ENCODE assay signal across 8 cellular contexts in genomic region chr1:89525169-89525855, GRCh38. TPM values are rescaled to one million over a fixed set of nuclear protein-coding genes. Genes with fewer than 3 reads are reported as not detected.
DNase-seq lines count a peak whose midpoint lies in the region; ATAC-seq and TF ChIP-seq lines count a peak whose summit lies in the region.

No MANE protein-coding gene starts in this region.

- H3K4me1 Mint-ChIP-seq in memory B cell: peaks cover 21% of the 10 kb centered on the region
- H3K4me1 Mint-ChIP-seq in stimulated activated naive B cell treated with anti-CD40 and anti-IgM and Interleukin-4, amounts not matched to agents 10 μg/mL and 1 μg/mL and 100 μg/mL, for 72 hours: peaks cover 17 to 20% of the 10 kb centered on the region in 2 donors

- H3K4me3 Mint-ChIP-seq in memory B cell: peak overlapping the region; percentile 85
- H3K4me3 Mint-ChIP-seq in stimulated activated naive B cell treated with anti-CD40 and anti-IgM and Interleukin-4, amounts not matched to agents 10 μg/mL and 1 μg/mL and 100 μg/mL, for 72 hours: peak overlapping the region; percentile 88 to 90

- H3K36me3 Mint-ChIP-seq in memory B cell: peaks cover 1% of the 10 kb centered on the region
- H3K36me3 Mint-ChIP-seq in stimulated activated naive B cell treated with anti-CD40 and anti-IgM and Interleukin-4, amounts not matched to agents 10 μg/mL and 1 μg/mL and 100 μg/mL, for 72 hours: peaks cover 8% of the 10 kb centered on the region in 2 donors

- H3K27ac ChIP-seq in dorsolateral prefrontal cortex: peak overlapping the region; percentile 80 to 98 (median 95)

- no peaks in the 10 kb centered on the region for H3K27me3 ChIP-seq in dorsolateral prefrontal cortex

- TF ChIP-seq CTCF in GM10266 (IDR thresholded peaks at IDR 0.05; ENCODE audit: control insufficient read depth, insufficient read depth, low read depth, missing control alignments) (no peak), dorsolateral prefrontal cortex (IDR thresholded peaks at IDR 0.05 in 54 of 56, conservative IDR thresholded peaks at IDR 0.05 in 2 of 56; ENCODE audit: low read depth in 1 of 56, partially characterized antibody in 56 of 56) (peak in 14 of 56 donors; percentile 7 to 26 (median 12))

- ATAC-seq in activated CD4-positive, CD25-positive, alpha-beta regulatory T cell treated with anti-CD3 and anti-CD28 coated beads, Interleukin-2, amount 50 U/mL, for 24 hours: peak; percentile 2 to 5
- peak; percentile 23 for ATAC-seq in memory B cell (ENCODE audit: low read depth)
- peak; percentile 24 to 33 for ATAC-seq in stimulated activated naive B cell treated with anti-CD40 and anti-IgM and Interleukin-4, amounts not matched to agents 10 μg/mL and 1 μg/mL and 100 μg/mL, for 72 hours (replicated peaks)

- CTCF ChIA-PET in HEK293T (lab: Yijun Ruan, JAX): interaction anchor here (1.2 kb wide), 1 partner anchor 92 kb away, joined by 3 read pairs; no protein-coding TSS in a partner anchor

- H3K27me3 Mint-ChIP-seq in memory B cell: no peaks in the 10 kb centered on the region
- no peaks in the 10 kb centered on the region for H3K27me3 Mint-ChIP-seq in stimulated activated naive B cell treated with anti-CD40 and anti-IgM and Interleukin-4, amounts not matched to agents 10 μg/mL and 1 μg/mL and 100 μg/mL, for 72 hours

- peak overlapping the region; percentile 67 to 100 (median 95) for H3K4me3 ChIP-seq in dorsolateral prefrontal cortex

- H3K9me3 Mint-ChIP-seq in memory B cell: no peaks in the 10 kb centered on the region
- peaks cover 0 to 7% of the 10 kb centered on the region in 2 donors for H3K9me3 Mint-ChIP-seq in stimulated activated naive B cell treated with anti-CD40 and anti-IgM and Interleukin-4, amounts not matched to agents 10 μg/mL and 1 μg/mL and 100 μg/mL, for 72 hours

- DNase-seq in GM10266 (ENCODE audit: extremely low spot score): peak; percentile 59
- peak; percentile 46 for DNase-seq in HEK293T (ENCODE audit: extremely low spot score)
- peak; percentile 64 for DNase-seq in NCI-H1105 (lab: John Stamatoyannopoulos, UW)
- DNase-seq in dorsolateral prefrontal cortex: peak in 5 of 10 donors; percentile 24 to 56 (median 50)
- peak in 1 of 2 donors; percentile 53 for DNase-seq in memory B cell (ENCODE audit: low spot score in 2 of 2)
- DNase-seq in stimulated activated naive B cell treated with anti-CD40 and anti-IgM and Interleukin-4, amounts not matched to agents 10 μg/mL and 1 μg/mL and 100 μg/mL, for 72 hours: peak; percentile 57
- DNase-seq in mesenteric fat pad (ENCODE audit: low spot score): no peak

- H3K27ac Mint-ChIP-seq in memory B cell: peak overlapping the region; percentile 93
- peak overlapping the region; percentile 90 for H3K27ac Mint-ChIP-seq in stimulated activated naive B cell treated with anti-CD40 and anti-IgM and Interleukin-4, amounts not matched to agents 10 μg/mL and 1 μg/mL and 100 μg/mL, for 72 hours

- intact Hi-C loops in dorsolateral prefrontal cortex (cut with DNase I): loop anchor here (2.0 to 10.0 kb wide), 5 partner anchors 39 to 109 kb away; partner anchors contain the start of gene LRRC8C (in 2 of the 2)

- POLR2A ChIA-PET in HEK293T (lab: Yijun Ruan, JAX): no interaction called here

TF ChIP-seq in HEK293T, 16 proteins besides CTCF, POLR2A, EP300 and RAD21:
- TF ChIP-seq NFRKB (IDR thresholded peaks at IDR 0.05) (no peak), BHLHE40 (IDR thresholded peaks at IDR 0.05; ENCODE audit: borderline replicate concordance) (no peak), HDGF (IDR thresholded peaks at IDR 0.05; ENCODE audit: borderline replicate concordance) (no peak), SP1 (IDR thresholded peaks at IDR 0.05) (no peak), LEF1 (IDR thresholded peaks at IDR 0.05; ENCODE audit: borderline replicate concordance) (no peak), SUZ12 (IDR thresholded peaks at IDR 0.05) (no peak), ARNT (IDR thresholded peaks at IDR 0.05) (no peak), TARDBP (IDR thresholded peaks at IDR 0.05) (no peak), FOXM1 (IDR thresholded peaks at IDR 0.05; ENCODE audit: borderline replicate concordance) (no peak), FOXA1 (IDR thresholded peaks at IDR 0.05) (no peak), ZNF384 (IDR thresholded peaks at IDR 0.05) (no peak), CTBP1 (IDR thresholded peaks at IDR 0.05; ENCODE audit: borderline replicate concordance) (peak; percentile 62), ELF4 (IDR thresholded peaks at IDR 0.05) (no peak), L3MBTL2 (conservative IDR thresholded peaks at IDR 0.05) (0 out of 2 replicates have a peak, but pooled peaks have one; percentile 29), FOXK2 (IDR thresholded peaks at IDR 0.05) (no peak)
- TF ChIP-seq, protein P1, sequence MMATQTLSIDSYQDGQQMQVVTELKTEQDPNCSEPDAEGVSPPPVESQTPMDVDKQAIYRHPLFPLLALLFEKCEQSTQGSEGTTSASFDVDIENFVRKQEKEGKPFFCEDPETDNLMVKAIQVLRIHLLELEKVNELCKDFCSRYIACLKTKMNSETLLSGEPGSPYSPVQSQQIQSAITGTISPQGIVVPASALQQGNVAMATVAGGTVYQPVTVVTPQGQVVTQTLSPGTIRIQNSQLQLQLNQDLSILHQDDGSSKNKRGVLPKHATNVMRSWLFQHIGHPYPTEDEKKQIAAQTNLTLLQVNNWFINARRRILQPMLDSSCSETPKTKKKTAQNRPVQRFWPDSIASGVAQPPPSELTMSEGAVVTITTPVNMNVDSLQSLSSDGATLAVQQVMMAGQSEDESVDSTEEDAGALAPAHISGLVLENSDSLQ (IDR thresholded peaks at IDR 0.05): no peak

RNA-seq across cellular contexts. Expression of gene LRRC8B, which starts 0.7 kb away (rescaled TPM):
- total RNA-seq in dorsolateral prefrontal cortex (100 to 1,000 TPM in 21 of 120 experiments, 10 to 100 TPM in 99; 38.4 to 137 (median 85.9) TPM), mesenteric fat pad (9.6 TPM)
